ENCODE assay signal across 8 cellular contexts in the genomic region with DNA sequence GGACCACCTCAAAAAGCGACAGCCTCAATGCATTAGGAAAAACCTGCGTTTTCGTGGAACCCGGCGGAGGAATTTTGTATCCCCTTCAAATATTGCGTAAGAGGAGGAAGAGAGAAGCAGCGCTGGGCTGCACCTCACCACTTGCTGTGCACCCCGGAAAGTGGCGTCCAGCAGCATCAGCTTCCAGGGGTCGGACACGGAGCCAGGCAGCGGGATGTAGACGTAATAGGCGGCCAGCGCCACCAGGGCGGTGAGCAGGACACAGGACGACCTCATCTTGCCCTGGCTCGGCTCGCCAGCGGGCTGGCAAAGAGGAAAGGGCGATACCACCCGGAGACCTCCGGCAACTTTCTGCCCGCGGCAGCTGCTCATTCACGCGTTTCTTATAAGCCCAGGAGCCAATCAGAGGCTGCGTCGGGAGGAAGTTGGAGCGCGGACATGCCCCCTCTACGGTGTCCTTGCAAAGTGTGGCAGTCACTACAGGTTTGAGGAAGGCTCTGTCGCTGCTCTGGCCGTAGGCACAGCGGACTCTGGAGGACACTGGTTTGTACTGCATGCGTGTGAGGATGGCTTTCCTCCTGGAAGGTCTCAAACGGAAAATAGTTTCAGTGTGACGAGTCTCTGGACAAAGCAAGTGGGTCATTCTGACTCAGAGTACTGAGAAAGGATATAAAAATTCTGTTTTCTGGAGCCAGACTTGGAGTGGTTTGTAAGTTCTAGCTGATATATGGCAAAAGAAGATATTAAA. TPM values are rescaled to one million over a fixed set of nuclear protein-coding genes. Genes with fewer than 3 reads are reported as not detected.
A peak's percentile ranks its signal among the peaks of the same experiment; 100 is the strongest.
DNase-seq lines count a peak whose midpoint lies in the region; ATAC-seq and TF ChIP-seq lines count a peak whose summit lies in the region.

A gene with protein sequence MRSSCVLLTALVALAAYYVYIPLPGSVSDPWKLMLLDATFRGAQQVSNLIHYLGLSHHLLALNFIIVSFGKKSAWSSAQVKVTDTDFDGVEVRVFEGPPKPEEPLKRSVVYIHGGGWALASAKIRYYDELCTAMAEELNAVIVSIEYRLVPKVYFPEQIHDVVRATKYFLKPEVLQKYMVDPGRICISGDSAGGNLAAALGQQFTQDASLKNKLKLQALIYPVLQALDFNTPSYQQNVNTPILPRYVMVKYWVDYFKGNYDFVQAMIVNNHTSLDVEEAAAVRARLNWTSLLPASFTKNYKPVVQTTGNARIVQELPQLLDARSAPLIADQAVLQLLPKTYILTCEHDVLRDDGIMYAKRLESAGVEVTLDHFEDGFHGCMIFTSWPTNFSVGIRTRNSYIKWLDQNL (minus strand): TSS at position 359 of the 748 bp plus-strand sequence. CDS start 83 bp downstream, at position 276.

- H3K4me3 ChIP-seq in LNCaP clone FGC (ENCODE audit: low read depth, low read length) (peak within 1 kb of the TSS; percentile 71), fibroblast of pulmonary artery (replicated peaks; ENCODE audit: low read depth, low read length) (peak within 1 kb of the TSS; percentile 80)

- H3K27me3 Mint-ChIP-seq in natural killer cell treated with Interleukin-12 subunit alpha and Interleukin-12 subunit beta and Interleukin-15 and Interleukin-18, amount 100 ng/mL, for 72 hours: no peaks in the 10 kb centered on the region
- H3K27me3 Mint-ChIP-seq in stimulated activated naive CD8-positive, alpha-beta T cell treated with anti-CD3 and anti-CD28 coated beads, Interleukin-15, Interleukin-2, amounts not matched to agents 100 ng/mL and 50 ng/mL, for 24 hours: no peaks in the 10 kb centered on the region

- CTCF ChIA-PET in RWPE1 (lab: Yijun Ruan, JAX): interaction anchor here (0.6 to 2.4 kb wide), 19 partner anchors 8 to 916 kb away, joined by 3 to 20 read pairs (median 3); a partner anchor contains a TSS

- H3K27ac ChIP-seq in RWPE1: peak within 1 kb of the TSS; percentile 92

- no peaks in the 10 kb centered on the region for H3K9me3 Mint-ChIP-seq in natural killer cell treated with Interleukin-12 subunit alpha and Interleukin-12 subunit beta and Interleukin-15 and Interleukin-18, amount 100 ng/mL, for 72 hours
- H3K9me3 Mint-ChIP-seq in stimulated activated naive CD8-positive, alpha-beta T cell treated with anti-CD3 and anti-CD28 coated beads, Interleukin-15, Interleukin-2, amounts not matched to agents 100 ng/mL and 50 ng/mL, for 24 hours: no peaks in the 10 kb centered on the region

- POLR2A ChIA-PET in RWPE1 (lab: Yijun Ruan, JAX; ENCODE audit: low non-redundant PET): interaction anchor here (0.6 kb wide), 1 partner anchor 36 kb away, joined by 6 read pairs; no protein-coding TSS in a partner anchor

- H3K4me3 Mint-ChIP-seq in natural killer cell treated with Interleukin-12 subunit alpha and Interleukin-12 subunit beta and Interleukin-15 and Interleukin-18, amount 100 ng/mL, for 72 hours: peak within 1 kb of the TSS; percentile 97
- H3K4me3 Mint-ChIP-seq in stimulated activated naive CD8-positive, alpha-beta T cell treated with anti-CD3 and anti-CD28 coated beads, Interleukin-15, Interleukin-2, amounts not matched to agents 100 ng/mL and 50 ng/mL, for 24 hours: peak within 1 kb of the TSS; percentile 90

- no peaks in the 10 kb centered on the region for H3K36me3 Mint-ChIP-seq in natural killer cell treated with Interleukin-12 subunit alpha and Interleukin-12 subunit beta and Interleukin-15 and Interleukin-18, amount 100 ng/mL, for 72 hours
- no peaks in the 10 kb centered on the region for H3K36me3 Mint-ChIP-seq in stimulated activated naive CD8-positive, alpha-beta T cell treated with anti-CD3 and anti-CD28 coated beads, Interleukin-15, Interleukin-2, amounts not matched to agents 100 ng/mL and 50 ng/mL, for 24 hours (ENCODE audit: low read depth)

- H3K4me1 Mint-ChIP-seq in natural killer cell treated with Interleukin-12 subunit alpha and Interleukin-12 subunit beta and Interleukin-15 and Interleukin-18, amount 100 ng/mL, for 72 hours (ENCODE audit: low read depth in 2 of 2): peaks cover 20 to 29% of the 10 kb centered on the region in 2 donors
- peaks cover 21% of the 10 kb centered on the region for H3K4me1 Mint-ChIP-seq in stimulated activated naive CD8-positive, alpha-beta T cell treated with anti-CD3 and anti-CD28 coated beads, Interleukin-15, Interleukin-2, amounts not matched to agents 100 ng/mL and 50 ng/mL, for 24 hours (ENCODE audit: low read depth)

- H3K27ac Mint-ChIP-seq in natural killer cell treated with Interleukin-12 subunit alpha and Interleukin-12 subunit beta and Interleukin-15 and Interleukin-18, amount 100 ng/mL, for 72 hours: peak within 1 kb of the TSS; percentile 54 to 91
- peak within 1 kb of the TSS; percentile 80 for H3K27ac Mint-ChIP-seq in stimulated activated naive CD8-positive, alpha-beta T cell treated with anti-CD3 and anti-CD28 coated beads, Interleukin-15, Interleukin-2, amounts not matched to agents 100 ng/mL and 50 ng/mL, for 24 hours

- DNase-seq in ELR (ENCODE audit: low read depth) (peak; percentile 100), H4 (ENCODE audit: low spot score) (peak; percentile 99), LNCaP clone FGC (ENCODE audit: low read depth) (peak; percentile 86), RWPE1 (ENCODE audit: low spot score) (peak; percentile 91), fibroblast of pulmonary artery (ENCODE audit: low read depth) (peak; percentile 97)
- DNase-seq in activated T-helper 9 cell treated with anti-CD3 and anti-CD28 coated beads, Interleukin-2, amount 50 U/mL, for 16 hours (ENCODE audit: low read depth): peak; percentile 42
- DNase-seq in natural killer cell treated with Interleukin-12 subunit alpha and Interleukin-12 subunit beta and Interleukin-15 and Interleukin-18, amount 100 ng/mL, for 72 hours (ENCODE audit: low spot score): peak; percentile 87

- peak; percentile 99 to 100 for ATAC-seq in natural killer cell treated with Interleukin-12 subunit alpha and Interleukin-12 subunit beta and Interleukin-15 and Interleukin-18, amount 100 ng/mL, for 72 hours

- TF ChIP-seq CTCF in LNCaP clone FGC (IDR thresholded peaks at IDR 0.05; ENCODE audit: control insufficient read depth, extremely low read depth, insufficient read depth) (peak; percentile 98), RWPE1 (conservative IDR thresholded peaks at IDR 0.05; ENCODE audit: low read depth) (peak; percentile 93), fibroblast of pulmonary artery (IDR thresholded peaks at IDR 0.05; ENCODE audit: low read length, missing control alignments) (peak; percentile 75)

RNA-seq across cellular contexts. Expression of the gene that starts here (rescaled TPM):
- total RNA-seq in H4 (2014; rRNA removed; shearing (Covaris generic)): 14.0 and 19.8 TPM in 2 replicates
- 10 to 100 TPM; 18.5 to 18.6 TPM for total RNA-seq in natural killer cell treated with Interleukin-12 subunit alpha and Interleukin-12 subunit beta and Interleukin-15 and Interleukin-18, amount 100 ng/mL, for 72 hours

Comparison
In these comparisons a context has a peak if more than half of its experiments do, and no peak if none do; other contexts are left out.
1. Peak in every context shown above with its lines: DNase-seq, ATAC-seq, H3K4me3 ChIP-seq and H3K27ac ChIP-seq.
2. DNase-seq: peak in every context shown above with its lines; median percentile 100 in ELR; 99 in H4; 97 in fibroblast of pulmonary artery; 91 in RWPE1; 87 in natural killer cell treated with Interleukin-12 subunit alpha and Interleukin-12 subunit beta and Interleukin-15 and Interleukin-18, amount 100 ng/mL, for 72 hours; 86 in LNCaP clone FGC; 42 in activated T-helper 9 cell treated with anti-CD3 and anti-CD28 coated beads, Interleukin-2, amount 50 U/mL, for 16 hours.